In the genomic region with DNA sequence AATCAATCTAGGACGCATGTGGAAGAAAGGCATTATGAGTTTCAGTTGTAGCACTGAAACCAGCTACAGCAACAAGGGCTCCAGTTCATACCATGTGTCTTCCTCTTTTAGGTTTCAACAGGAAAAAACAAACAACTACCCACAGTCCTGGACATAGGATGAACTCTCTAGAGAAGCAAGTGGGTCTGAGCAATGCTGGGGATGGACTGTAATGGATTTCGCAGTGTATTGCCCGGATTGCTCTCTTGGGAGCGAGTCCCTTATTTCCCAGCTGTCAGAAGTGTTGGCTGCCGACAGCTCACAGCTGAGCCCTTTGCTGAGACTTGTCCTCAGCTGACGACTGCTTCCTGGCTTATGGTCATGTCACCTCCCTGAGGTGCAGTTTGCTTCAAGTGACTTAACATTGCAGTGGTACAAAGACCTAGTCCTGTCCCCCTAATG, we compare ENCODE assay signal across 9 cellular contexts. TPM values are rescaled to one million over a fixed set of nuclear protein-coding genes. Genes with fewer than 3 reads are reported as not detected.
A peak's percentile ranks its signal among the peaks of the same experiment; 100 is the strongest.
DNase-seq lines count a peak whose midpoint lies in the region; ATAC-seq, FAIRE-seq and TF ChIP-seq lines count a peak whose summit lies in the region.
"Had no signal": no experiment of that assay in that cellular context is flagged by ENCODE, and none has a peak within 500 bp of the region (broad histone marks: within the 10 kb centered on the region; RNA-seq: fewer than 3 reads in every experiment).

No MANE protein-coding gene starts in this region.

- H3K27ac Mint-ChIP-seq in IgD-negative memory B cell, result peak overlapping the region; percentile 85 to 98 (median 94)
- peak overlapping the region; percentile 75 for H3K27ac Mint-ChIP-seq in glutamatergic neuron (ENCODE audit: unreplicated experiment)
- H3K27ac Mint-ChIP-seq: natural killer cell treated with Interleukin-12 subunit alpha and Interleukin-12 subunit beta and Interleukin-15 and Interleukin-18, amount 100 ng/mL, for 72 hours had no signal

- BruUV-seq in PC-9 (replicated peaks; lab: Mats Ljungman, UMichigan), result no TSS peak

- no peaks in the 10 kb centered on the region for H3F3A ChIP-seq in PC-9 (ENCODE audit: insufficient read depth, low read depth)

- H3K4me3 ChIP-seq in small intestine (ENCODE audit: low read depth in 1 of 2, low read length in 2 of 2) (no peak overlapping the region), PC-9 (no peak overlapping the region)

- CTCF ChIA-PET in PC-9 (lab: Charles Lee), result no interaction called here

- H3K27me3 ChIP-seq in small intestine (ENCODE audit: control insufficient read depth in 2 of 2, insufficient read depth in 2 of 2, low read length in 2 of 2) (no peaks in the 10 kb centered on the region), PC-9 (ENCODE audit: insufficient read depth, low read depth) (no peaks in the 10 kb centered on the region)

- H3K79me2 ChIP-seq in PC-9 (ENCODE audit: low read depth), result no peaks in the 10 kb centered on the region

- H3K27me3 Mint-ChIP-seq in IgD-negative memory B cell, result no peaks in the 10 kb centered on the region
- H3K27me3 Mint-ChIP-seq in glutamatergic neuron (ENCODE audit: unreplicated experiment), result peaks cover 16% of the 10 kb centered on the region

- TF ChIP-seq CTCF in glutamatergic neuron (IDR thresholded peaks at IDR 0.05; ENCODE audit: partially characterized antibody, unreplicated experiment), result no peak
- TF ChIP-seq CTCF in PC-9 (conservative IDR thresholded peaks at IDR 0.05), result no peak

- H3K9me3 ChIP-seq in small intestine (ENCODE audit: control insufficient read depth, low read depth) (no peaks in the 10 kb centered on the region), PC-9 (ENCODE audit: insufficient read depth, low read depth) (no peaks in the 10 kb centered on the region)

- H3K36me3 ChIP-seq in small intestine (ENCODE audit: control insufficient read depth in 2 of 2, insufficient read depth in 2 of 2, low read length in 2 of 2) (no peaks in the 10 kb centered on the region), PC-9 (ENCODE audit: low read depth) (no peaks in the 10 kb centered on the region)

- H2AFZ ChIP-seq in PC-9, result no peak overlapping the region

- H3K9me2 ChIP-seq in PC-9 (ENCODE audit: insufficient read depth), result no peaks in the 10 kb centered on the region

- no peak for FAIRE-seq in small intestine (lab: Jason Lieb, UNC)

- H4K20me1 ChIP-seq in PC-9 (ENCODE audit: insufficient read depth), result no peaks in the 10 kb centered on the region

- H3K9me3 Mint-ChIP-seq in IgD-negative memory B cell (peaks cover 0 to 1% (median 0%) of the 10 kb centered on the region in 3 donors), glutamatergic neuron (ENCODE audit: unreplicated experiment) (peaks cover 13% of the 10 kb centered on the region)
- H3K9me3 Mint-ChIP-seq: natural killer cell treated with Interleukin-12 subunit alpha and Interleukin-12 subunit beta and Interleukin-15 and Interleukin-18, amount 100 ng/mL, for 72 hours had no signal

- no peak overlapping the region for H3K4me2 ChIP-seq in PC-9

- DNase-seq in glutamatergic neuron, result peak; percentile 78
- no peak for DNase-seq in small intestine
- no peak for DNase-seq in SW480 (ENCODE audit: low spot score)
- no peak for DNase-seq in PC-9
- DNase-seq in NCI-H774 (lab: John Stamatoyannopoulos, UW), result no peak

- H3K27ac ChIP-seq in small intestine (ENCODE audit: low read depth in 1 of 2, low read length in 1 of 2) (peak overlapping the region in 1 of 2 donors; percentile 66), PC-9 (no peak overlapping the region)

- POLR2A ChIA-PET in PC-9 (lab: Charles Lee; ENCODE audit: unreplicated experiment), result no interaction called here

- H3K4me1 Mint-ChIP-seq in IgD-negative memory B cell, result peaks cover 46 to 56% (median 49%) of the 10 kb centered on the region in 3 donors
- H3K4me1 Mint-ChIP-seq in glutamatergic neuron (ENCODE audit: low read depth, unreplicated experiment), result peaks cover 35% of the 10 kb centered on the region

- H3K4me3 Mint-ChIP-seq in IgD-negative memory B cell (peak overlapping the region; percentile 72 to 92 (median 82)), glutamatergic neuron (ENCODE audit: unreplicated experiment) (no peak overlapping the region)
- H3K4me3 Mint-ChIP-seq: natural killer cell treated with Interleukin-12 subunit alpha and Interleukin-12 subunit beta and Interleukin-15 and Interleukin-18, amount 100 ng/mL, for 72 hours had no signal

- peak; percentile 46 for ATAC-seq in GM18519 (IDR thresholded peaks at IDR 0.05; ENCODE audit: low FRiP score, unreplicated experiment)
- ATAC-seq in GM21723 (IDR thresholded peaks at IDR 0.05; ENCODE audit: unreplicated experiment), result peak; percentile 74

- WGBS in small intestine, 3 donors, result 58 to 86% (median 77%) methylated on average over 6 of the region's 6 CpGs

- H3K36me3 Mint-ChIP-seq in IgD-negative memory B cell (no peaks in the 10 kb centered on the region), glutamatergic neuron (ENCODE audit: unreplicated experiment) (peaks cover 11% of the 10 kb centered on the region)
- H3K36me3 Mint-ChIP-seq: natural killer cell treated with Interleukin-12 subunit alpha and Interleukin-12 subunit beta and Interleukin-15 and Interleukin-18, amount 100 ng/mL, for 72 hours had no signal

- H3K4me1 ChIP-seq in small intestine (ENCODE audit: control insufficient read depth in 2 of 2, insufficient read depth in 1 of 2, low read depth in 1 of 2, low read length in 1 of 2), result no peaks in the 10 kb centered on the region
- peaks cover 6% of the 10 kb centered on the region for H3K4me1 ChIP-seq in PC-9 (replicated peaks; ENCODE audit: insufficient read depth)

- intact Hi-C loops in PC-9 (cut with micrococcal nuclease; ENCODE audit: unreplicated experiment), result no loop called here

RNA-seq across cellular contexts. Expression of a gene that starts 12.1 kb away (rescaled TPM):
- polyA plus RNA-seq in IgD-negative memory B cell (78.2 TPM), small intestine (10 to 100 TPM; 11.2 to 24.6 (median 22.4) TPM)
- total RNA-seq in glutamatergic neuron (ENCODE audit: unreplicated experiment) (233 TPM), PC-9 (2021) (51.6 and 55.6 TPM in 2 replicates)
